Comparison of ENCODE assay signal across 6 cellular contexts in the genomic region with DNA sequence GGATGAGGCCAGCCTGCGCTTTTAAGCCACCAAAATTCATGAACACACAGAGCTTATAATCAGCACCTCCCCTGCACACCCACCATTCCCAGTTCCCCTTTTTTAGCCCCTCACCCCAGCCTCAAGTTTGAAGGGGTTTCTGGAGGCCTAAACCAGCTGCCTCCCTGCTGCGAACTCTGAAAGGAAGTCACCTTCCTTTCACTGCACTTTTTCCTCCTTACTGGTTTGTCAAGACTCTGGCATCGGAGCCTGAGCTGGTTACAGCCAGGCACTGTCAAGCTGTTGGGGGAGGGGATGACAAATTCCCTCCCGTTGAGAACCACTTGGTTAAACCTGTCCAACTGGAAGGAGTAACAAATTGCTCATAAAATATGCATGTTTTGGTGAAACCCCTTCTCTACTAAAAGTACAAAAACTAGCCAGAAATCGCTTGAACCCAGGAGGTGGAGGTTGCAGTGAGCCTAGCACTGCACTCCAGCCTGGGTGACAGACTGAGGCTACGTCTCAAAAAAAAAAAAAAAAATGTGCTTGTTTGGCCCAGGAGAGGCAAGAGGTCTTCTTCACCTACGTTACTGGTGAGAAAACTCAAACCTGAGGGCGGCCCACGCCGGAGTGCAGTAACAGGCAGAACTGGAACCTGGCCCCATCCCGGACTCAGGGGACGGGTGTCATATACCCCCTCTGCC. TPM values are rescaled to one million over a fixed set of nuclear protein-coding genes. Genes with fewer than 3 reads are reported as not detected.
DNase-seq lines count a peak whose midpoint lies in the region; ATAC-seq lines count a peak whose summit lies in the region.

No MANE protein-coding gene starts in this region.

- peak; percentile 9 for ATAC-seq in GM18909 (IDR thresholded peaks at IDR 0.05; ENCODE audit: poor library complexity, unreplicated experiment)
- peak; percentile 5 for ATAC-seq in sciatic nerve
- ATAC-seq in HG03025 (IDR thresholded peaks at IDR 0.05; ENCODE audit: low FRiP score, unreplicated experiment), result no peak
- no peak for ATAC-seq in HG03565 (IDR thresholded peaks at IDR 0.05; ENCODE audit: unreplicated experiment)

- DNase-seq in MG63 (no peak), sciatic nerve (ENCODE audit: low spot score) (no peak)
- no peak for DNase-seq in effector memory CD4-positive, alpha-beta T cell

- no peaks in the 10 kb centered on the region for H3K36me3 ChIP-seq in MG63
- H3K36me3 ChIP-seq in effector memory CD4-positive, alpha-beta T cell (ENCODE audit: control insufficient read depth, insufficient read depth, low read length), result no peaks in the 10 kb centered on the region

- H3K27ac ChIP-seq in effector memory CD4-positive, alpha-beta T cell (ENCODE audit: insufficient read depth, low read length, poor library complexity, severe bottlenecking), result peak overlapping the region; percentile 84

- H3K27me3 ChIP-seq in MG63, result no peaks in the 10 kb centered on the region
- no peaks in the 10 kb centered on the region for H3K27me3 ChIP-seq in effector memory CD4-positive, alpha-beta T cell (replicated peaks; ENCODE audit: control insufficient read depth, insufficient read depth, low read length, poor library complexity, severe bottlenecking)

- intact Hi-C loops in sciatic nerve (cut with DNase I), result no loop called here

- H3K9me3 ChIP-seq in MG63, result no peaks in the 10 kb centered on the region
- H3K9me3 ChIP-seq in effector memory CD4-positive, alpha-beta T cell (ENCODE audit: control insufficient read depth, low read length), result no peaks in the 10 kb centered on the region

- H3K4me1 ChIP-seq in effector memory CD4-positive, alpha-beta T cell (ENCODE audit: control insufficient read depth, insufficient read depth, low read length, poor library complexity, severe bottlenecking), result peaks cover 5% of the 10 kb centered on the region

- H3K4me3 ChIP-seq in MG63, result peak overlapping the region; percentile 74
- no peak overlapping the region for H3K4me3 ChIP-seq in effector memory CD4-positive, alpha-beta T cell (ENCODE audit: insufficient read depth, low read depth, low read length, poor library complexity, severe bottlenecking)

RNA-seq across cellular contexts. Expression of a gene that starts 0.7 kb away (rescaled TPM):
- 3.6 TPM in 1 of 2 replicates, not detected in the other for total RNA-seq in MG63 (2014; rRNA removed; shearing (Covaris generic); ENCODE audit: low replicate concordance)
- total RNA-seq in sciatic nerve, result 4.3 TPM

RNA-seq across cellular contexts. Expression of a gene that starts 0.7 kb away (rescaled TPM):
- total RNA-seq in MG63 (2014; rRNA removed; shearing (Covaris generic); ENCODE audit: low replicate concordance), result 33.0 and 41.5 TPM in 2 replicates
- 53.5 TPM for total RNA-seq in sciatic nerve

RNA-seq across cellular contexts. Expression of a gene that starts 19.2 kb away (rescaled TPM):
- total RNA-seq in MG63 (2014; rRNA removed; shearing (Covaris generic); ENCODE audit: low replicate concordance), result 51.7 and 70.7 TPM in 2 replicates
- 78.9 TPM for total RNA-seq in sciatic nerve

RNA-seq across cellular contexts. Expression of a gene that starts 36.4 kb away (rescaled TPM):
- 20.1 and 34.5 TPM in 2 replicates for total RNA-seq in MG63 (2014; rRNA removed; shearing (Covaris generic); ENCODE audit: low replicate concordance)
- 51.6 TPM for total RNA-seq in sciatic nerve

RNA-seq across cellular contexts. Expression of a gene that starts 41.1 kb away (rescaled TPM):
- 8.1 and 12.6 TPM in 2 replicates for total RNA-seq in MG63 (2014; rRNA removed; shearing (Covaris generic); ENCODE audit: low replicate concordance)
- total RNA-seq in sciatic nerve, result 20.2 TPM

Comparison
In these comparisons a context has a peak if more than half of its experiments do, and no peak if none do; other contexts are left out.
1. ATAC-seq: peak in GM18909 (single experiment) and sciatic nerve (single experiment); none in HG03025 (single experiment) and HG03565 (single experiment).